Comparison of ENCODE assay signal across 8 cellular contexts in genomic region chr1:3746389-3746783, GRCh38. TPM values are rescaled to one million over a fixed set of nuclear protein-coding genes. Genes with fewer than 3 reads are reported as not detected.
DNase-seq lines count a peak whose midpoint lies in the region; ATAC-seq and TF ChIP-seq lines count a peak whose summit lies in the region.

No MANE protein-coding gene starts in this region.

- H3K4me3 Mint-ChIP-seq in activated B cell treated with CpG ODN at 0.5 μM for 24 hours: peak overlapping the region; percentile 82

- WGBS in smooth muscle cell (ENCODE audit: low lambda C conversion rate): 7% methylated on average over 29 of the region's 30 CpGs

- H3K27ac Mint-ChIP-seq in activated B cell treated with CpG ODN at 0.5 μM for 24 hours: peak overlapping the region; percentile 61

- H3K9me3 ChIP-seq in smooth muscle cell (replicated peaks; ENCODE audit: low read depth): no peaks in the 10 kb centered on the region

- H3K27me3 ChIP-seq in H7 (ENCODE audit: control insufficient read depth, insufficient read depth, low read length) (peaks cover 2% of the 10 kb centered on the region; the same call in 1 of the 2 replicates), smooth muscle cell (ENCODE audit: low read depth) (peaks cover 5% of the 10 kb centered on the region)

- H3K4me3 ChIP-seq in H7 (ENCODE audit: insufficient read depth, low read depth, low read length) (peak overlapping the region; percentile 91), smooth muscle cell (peak overlapping the region; percentile 78)

- DNase-seq in H7: peak; percentile 91
- no peak for DNase-seq in activated B cell treated with CpG ODN at 0.5 μM for 24 hours
- no peak for DNase-seq in left cardiac atrium
- no peak for DNase-seq in smooth muscle cell (lab: John Stamatoyannopoulos, UW; ENCODE audit: unreplicated experiment)
- DNase-seq in hepatic stellate cell (ENCODE audit: low spot score): no peak
- DNase-seq in HPDE6-E6E7 (ENCODE audit: extremely low spot score): no peak
- no peak for DNase-seq in GDM1 (lab: John Stamatoyannopoulos, UW)

- no peaks in the 10 kb centered on the region for H3K27me3 Mint-ChIP-seq in activated B cell treated with CpG ODN at 0.5 μM for 24 hours

- peak overlapping the region; percentile 99 for H3K4me2 ChIP-seq in smooth muscle cell

- intact Hi-C loops in activated B cell treated with CpG ODN at 0.5 μM for 24 hours (cut with micrococcal nuclease): no loop called here
- intact Hi-C loops in left cardiac atrium (cut with DNase I): no loop called here

- H3K36me3 ChIP-seq in H7 (replicated peaks; ENCODE audit: control insufficient read depth, insufficient read depth, low read length): peaks cover 15% of the 10 kb centered on the region
- H3K36me3 ChIP-seq in smooth muscle cell (ENCODE audit: low read depth): no peaks in the 10 kb centered on the region

- peaks cover 14% of the 10 kb centered on the region for H3K4me1 ChIP-seq in smooth muscle cell (ENCODE audit: low read depth)

- peaks cover 29% of the 10 kb centered on the region for H4K20me1 ChIP-seq in smooth muscle cell (ENCODE audit: low read depth)

- H3K4me1 Mint-ChIP-seq in activated B cell treated with CpG ODN at 0.5 μM for 24 hours: peaks cover 29% of the 10 kb centered on the region

- POLR2A ChIA-PET in activated B cell treated with CpG ODN at 0.5 μM for 24 hours (lab: Charles Lee): interaction anchor here (0.6 kb wide), 1 partner anchor 27 kb away, joined by 3 read pairs; no protein-coding TSS in a partner anchor

- no peak overlapping the region for H3K27ac ChIP-seq in smooth muscle cell (ENCODE audit: low read depth)

- H3F3A ChIP-seq in smooth muscle cell (ENCODE audit: low read depth): no peaks in the 10 kb centered on the region

- H3K9me3 Mint-ChIP-seq in activated B cell treated with CpG ODN at 0.5 μM for 24 hours: no peaks in the 10 kb centered on the region

- peak; percentile 22 for ATAC-seq in activated B cell treated with CpG ODN at 0.5 μM for 24 hours (ENCODE audit: low read depth)
- ATAC-seq in left cardiac atrium: peak; percentile 7 to 28
- no peak for ATAC-seq in GM21576 (IDR thresholded peaks at IDR 0.05; ENCODE audit: unreplicated experiment)

- no peaks in the 10 kb centered on the region for H3K79me2 ChIP-seq in smooth muscle cell (ENCODE audit: low read depth)

- CTCF ChIA-PET in activated B cell treated with CpG ODN at 0.5 μM for 24 hours (lab: Charles Lee): no interaction called here

- peak overlapping the region; percentile 57 for H3K9ac ChIP-seq in smooth muscle cell (ENCODE audit: low read depth)

- peak overlapping the region; percentile 64 for H2AFZ ChIP-seq in smooth muscle cell (ENCODE audit: low read depth)

- peaks cover 28% of the 10 kb centered on the region for H3K36me3 Mint-ChIP-seq in activated B cell treated with CpG ODN at 0.5 μM for 24 hours (ENCODE audit: low read depth)

- no peak for TF ChIP-seq CTCF in activated B cell treated with CpG ODN at 0.5 μM for 24 hours (IDR thresholded peaks at IDR 0.05)
- TF ChIP-seq CTCF in smooth muscle cell (IDR thresholded peaks at IDR 0.05; ENCODE audit: borderline replicate concordance, insufficient read depth, poor library complexity, severe bottlenecking): no peak

RNA-seq across cellular contexts. Expression of gene CCDC27, which starts 5.9 kb away (rescaled TPM):
- 0.04 and 0.07 TPM in 2 replicates for total RNA-seq in H7 (2014; rRNA removed; shearing (Covaris generic))
- total RNA-seq in activated B cell treated with CpG ODN at 0.5 μM for 24 hours (not detected in 2 replicates), left cardiac atrium (not detected), smooth muscle cell (not detected in 2 replicates)
- not detected in 2 replicates for polyA plus RNA-seq in smooth muscle cell

RNA-seq across cellular contexts. Expression of gene SMIM1, which starts 26.2 kb away (rescaled TPM):
- total RNA-seq in H7 (2014; rRNA removed; shearing (Covaris generic)): 5.0 and 6.5 TPM in 2 replicates
- total RNA-seq in activated B cell treated with CpG ODN at 0.5 μM for 24 hours (2.8 and 3.8 TPM in 2 replicates), left cardiac atrium (10 to 100 TPM; 25.4 to 35.9 TPM), smooth muscle cell (1.3 and 5.3 TPM in 2 replicates)
- polyA plus RNA-seq in smooth muscle cell: 14.9 and 15.2 TPM in 2 replicates

RNA-seq across cellular contexts. Expression of gene LRRC47, which starts 49.9 kb away (rescaled TPM):
- total RNA-seq in H7 (2014; rRNA removed; shearing (Covaris generic)): 113 and 130 TPM in 2 replicates
- total RNA-seq in activated B cell treated with CpG ODN at 0.5 μM for 24 hours (40.3 and 43.3 TPM in 2 replicates), left cardiac atrium (10 to 100 TPM; 41.4 to 43.4 TPM), smooth muscle cell (24.9 and 31.6 TPM in 2 replicates)
- 37.3 and 38.0 TPM in 2 replicates for polyA plus RNA-seq in smooth muscle cell
